Comparison of ENCODE assay signal across 9 cellular contexts in genomic region chr1:148749335-148749681, GRCh38. TPM values are rescaled to one million over a fixed set of nuclear protein-coding genes. Genes with fewer than 3 reads are reported as not detected.
DNase-seq lines count a peak whose midpoint lies in the region; ATAC-seq and TF ChIP-seq lines count a peak whose summit lies in the region.
"Not testable (repeated sequence)": the region's sequence is repeated elsewhere in the genome, so short reads cannot be mapped to it uniquely, and the experiment has no call there.
"Had no signal": no experiment of that assay in that cellular context is flagged by ENCODE, and none has a peak within 500 bp of the region (broad histone marks: within the 10 kb centered on the region; RNA-seq: fewer than 3 reads in every experiment).

No MANE protein-coding gene starts in this region.

- intact Hi-C loops in CD4-positive, alpha-beta T cell (cut with DNase I, micrococcal nuclease), result not testable (repeated sequence)

- H3K27me3 Mint-ChIP-seq in CD4-positive, alpha-beta T cell; effector memory CD8-positive, alpha-beta T cell; naive B cell: not testable (repeated sequence)

- not testable (repeated sequence) for DNase-seq in CD4-positive, alpha-beta T cell; effector memory CD8-positive, alpha-beta T cell; naive B cell

- H3K27ac Mint-ChIP-seq in CD4-positive, alpha-beta T cell; effector memory CD8-positive, alpha-beta T cell; naive B cell: not testable (repeated sequence)

- not testable (repeated sequence) for H3K4me3 Mint-ChIP-seq in CD4-positive, alpha-beta T cell; effector memory CD8-positive, alpha-beta T cell; naive B cell

- not testable (repeated sequence) for H3K4me1 Mint-ChIP-seq in CD4-positive, alpha-beta T cell (ENCODE audit: low read depth); effector memory CD8-positive, alpha-beta T cell (ENCODE audit: low read depth in 2 of 2); naive B cell

- not testable (repeated sequence) for H3K27ac ChIP-seq in CD4-positive, alpha-beta T cell (ENCODE audit: low read depth, low read length)

- H3K27me3 ChIP-seq in CD4-positive, alpha-beta T cell (ENCODE audit: control insufficient read depth, insufficient read depth, low read length), result not testable (repeated sequence)

- not testable (repeated sequence) for H3K9me3 ChIP-seq in CD4-positive, alpha-beta T cell (ENCODE audit: control insufficient read depth, low read length)

- POLR2A ChIA-PET in CD4-positive, alpha-beta T cell (lab: Charles Lee), result not testable (repeated sequence)

- not testable (repeated sequence) for TF ChIP-seq CTCF in CD4-positive, alpha-beta T cell (IDR thresholded peaks at IDR 0.05)

- H3K36me3 Mint-ChIP-seq in CD4-positive, alpha-beta T cell (ENCODE audit: low read depth); effector memory CD8-positive, alpha-beta T cell (ENCODE audit: insufficient read depth); naive B cell: not testable (repeated sequence)

- CTCF ChIA-PET in CD4-positive, alpha-beta T cell (lab: Charles Lee), result not testable (repeated sequence)

- peak; percentile 97 for ATAC-seq in CD4-positive, alpha-beta T cell (ENCODE audit: poor library complexity)
- peak; percentile 80 for ATAC-seq in GM18873 (IDR thresholded peaks at IDR 0.05; ENCODE audit: low FRiP score, unreplicated experiment)
- peak; percentile 88 for ATAC-seq in GM21423 (IDR thresholded peaks at IDR 0.05; ENCODE audit: unreplicated experiment)
- ATAC-seq in HG02763 (IDR thresholded peaks at IDR 0.05; ENCODE audit: unreplicated experiment), result peak; percentile 85
- peak; percentile 94 for ATAC-seq in HG03175 (IDR thresholded peaks at IDR 0.05; ENCODE audit: unreplicated experiment)
- peak; percentile 98 for ATAC-seq in SK-N-SH treated with all-trans-retinoic acid at 6 μM for 48 hours
- ATAC-seq in effector memory CD8-positive, alpha-beta T cell (replicated peaks), result peak; percentile 93
- peak; percentile 94 to 96 for ATAC-seq in naive B cell (ENCODE audit: low read depth in 2 of 2)

- not testable (repeated sequence) for H3K9me3 Mint-ChIP-seq in CD4-positive, alpha-beta T cell; effector memory CD8-positive, alpha-beta T cell; naive B cell

RNA-seq across cellular contexts. Expression of gene NUDT4B, which starts 0.7 kb away (rescaled TPM):
- under 1 TPM in 1 of 2 experiments, not detected in 1; 0.42 TPM for total RNA-seq in CD4-positive, alpha-beta T cell
- polyA plus RNA-seq in naive B cell (ENCODE audit: low read depth in 6 of 6), result 10 to 100 TPM in 1 of 6 donors, 1 to 10 TPM in 5; 5.6 to 12.2 (median 8.2) TPM
- total RNA-seq: kidney had no signal
